ENCODE assay signal across 11 cellular contexts in the genomic region with DNA sequence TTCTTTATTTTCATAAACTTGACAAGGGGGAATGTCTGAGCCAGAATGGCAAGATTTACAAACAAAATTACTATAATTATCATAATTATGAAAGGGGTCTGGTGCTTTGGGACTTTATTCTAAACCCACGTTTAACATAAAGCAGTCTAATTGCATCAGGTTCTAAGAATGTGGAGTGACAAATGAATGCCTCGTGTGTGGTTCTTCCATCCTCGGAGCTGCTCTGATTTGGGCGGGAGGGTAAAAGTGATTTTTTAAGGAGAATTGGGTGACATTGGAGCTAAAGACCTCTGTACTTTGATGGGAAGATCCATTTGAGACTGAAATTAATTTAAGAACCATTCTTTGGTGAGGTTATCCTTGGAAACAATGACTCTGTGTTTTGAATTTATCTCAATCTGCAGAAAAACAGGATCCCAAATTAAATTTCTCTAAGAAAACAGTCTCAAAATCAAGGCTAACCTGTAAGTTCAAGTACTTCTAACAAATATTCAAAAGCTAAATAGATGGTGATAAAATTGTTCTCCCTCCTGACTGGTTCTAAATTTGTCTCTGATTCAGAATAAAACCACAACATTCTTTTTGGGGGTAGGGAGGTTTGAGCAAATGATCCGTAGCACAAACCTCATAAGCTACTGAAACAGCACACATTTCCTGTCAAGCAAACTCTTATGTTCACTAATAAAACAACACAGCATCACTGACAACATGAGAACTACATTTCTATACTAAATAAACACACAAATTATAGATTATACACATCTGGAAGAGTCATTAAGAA.
DNase-seq lines count a peak whose midpoint lies in the region; ATAC-seq lines count a peak whose summit lies in the region.
"Had no signal": no experiment of that assay in that cellular context is flagged by ENCODE, and none has a peak within 500 bp of the region (broad histone marks: within the 10 kb centered on the region; RNA-seq: fewer than 3 reads in every experiment).

No MANE protein-coding gene starts in this region.

- ATAC-seq in naive thymus-derived CD4-positive, alpha-beta T cell, result peak; percentile 37
- no peak for ATAC-seq in GM21526 (IDR thresholded peaks at IDR 0.05; ENCODE audit: low FRiP score, unreplicated experiment)

- peak overlapping the region; percentile 23 for H3K27ac ChIP-seq in naive thymus-derived CD4-positive, alpha-beta T cell (ENCODE audit: low read depth, low read length)
- H3K27ac ChIP-seq: 22Rv1, transverse colon had no signal

- H3K9me3 Mint-ChIP-seq in naive thymus-derived CD4-positive, alpha-beta T cell, result no peaks in the 10 kb centered on the region

- DNase-seq in NCI-H1105 treated with DMSO at 0.1 percent for 48 hours (lab: John Stamatoyannopoulos, UW) (peak; percentile 38), NCI-H1105 (lab: John Stamatoyannopoulos, UW) (no peak), astrocyte of the hippocampus (ENCODE audit: low read depth, low spot score) (peak; percentile 83), RPMI8226 (no peak), NCI-H2107 treated with DMSO at 0.1 percent for 48 hours (lab: John Stamatoyannopoulos, UW; ENCODE audit: unreplicated experiment) (no peak)
- peak; percentile 60 for DNase-seq in Jurkat, Clone E6-1 (ENCODE audit: low read depth, low spot score)
- DNase-seq in naive thymus-derived CD4-positive, alpha-beta T cell, result peak in 3 of 9 donors; percentile 19 to 36 (median 26)
- DNase-seq: stimulated activated CD4-positive, alpha-beta T cell treated with anti-CD3 and anti-CD28 coated beads, Interleukin-2, amount 100 ng/mL, for 48 hours; transverse colon had no signal

- H3K4me1 ChIP-seq in naive thymus-derived CD4-positive, alpha-beta T cell (ENCODE audit: control insufficient read depth in 2 of 2, insufficient read depth in 2 of 2, low read length in 2 of 2), result peaks cover 0 to 4% of the 10 kb centered on the region in 2 donors
- H3K4me1 ChIP-seq: transverse colon had no signal

- intact Hi-C loops in naive thymus-derived CD4-positive, alpha-beta T cell (cut with micrococcal nuclease), result no loop called here

- H3K27me3 Mint-ChIP-seq in naive thymus-derived CD4-positive, alpha-beta T cell, result no peaks in the 10 kb centered on the region

- peaks cover 9 to 87% (median 44%) of the 10 kb centered on the region in 7 donors for H3K4me1 Mint-ChIP-seq in naive thymus-derived CD4-positive, alpha-beta T cell

- peak overlapping the region in 8 of 10 donors; percentile 2 to 62 (median 40) for H3K4me3 Mint-ChIP-seq in naive thymus-derived CD4-positive, alpha-beta T cell

- H3K27me3 ChIP-seq in naive thymus-derived CD4-positive, alpha-beta T cell (ENCODE audit: control insufficient read depth in 2 of 2, insufficient read depth in 2 of 2, low read length in 2 of 2), result no peaks in the 10 kb centered on the region
- H3K27me3 ChIP-seq: transverse colon had no signal

- peak overlapping the region in 8 of 9 donors; percentile 10 to 73 (median 50) for H3K27ac Mint-ChIP-seq in naive thymus-derived CD4-positive, alpha-beta T cell

- H3K4me3 ChIP-seq in Jurkat, Clone E6-1 (ENCODE audit: low read length), result no peak overlapping the region
- no peak overlapping the region for H3K4me3 ChIP-seq in naive thymus-derived CD4-positive, alpha-beta T cell (ENCODE audit: low read length)
- H3K4me3 ChIP-seq: transverse colon had no signal

- H3K36me3 Mint-ChIP-seq in naive thymus-derived CD4-positive, alpha-beta T cell, result peaks cover 0 to 4% (median 0%) of the 10 kb centered on the region in 5 donors

- no peaks in the 10 kb centered on the region for H3K36me3 ChIP-seq in naive thymus-derived CD4-positive, alpha-beta T cell (ENCODE audit: control insufficient read depth in 2 of 3, insufficient read depth in 3 of 3, low read length in 3 of 3)
- H3K36me3 ChIP-seq: transverse colon had no signal

- H3K9me3 ChIP-seq in naive thymus-derived CD4-positive, alpha-beta T cell (ENCODE audit: control insufficient read depth in 2 of 3, low read length in 3 of 3), result no peaks in the 10 kb centered on the region
- H3K9me3 ChIP-seq: transverse colon had no signal

- CTCF ChIA-PET in naive thymus-derived CD4-positive, alpha-beta T cell (lab: Charles Lee), result interaction anchor here (0.6 to 1.3 kb wide), 3 partner anchors 12 to 67 kb away, joined by 3 read pairs; no protein-coding TSS in a partner anchor

- POLR2A ChIA-PET in naive thymus-derived CD4-positive, alpha-beta T cell (lab: Charles Lee), result interaction anchor here (0.7 kb wide), 1 partner anchor 29 kb away, joined by 4 read pairs; no protein-coding TSS in a partner anchor

Comparison
In these comparisons a context has a peak if more than half of its experiments do, and no peak if none do; other contexts are left out.
1. DNase-seq: peak in NCI-H1105 treated with DMSO at 0.1 percent for 48 hours (single experiment), Jurkat, Clone E6-1 (single experiment) and astrocyte of the hippocampus (single experiment); none in NCI-H1105 (single experiment), RPMI8226 (single experiment) and NCI-H2107 treated with DMSO at 0.1 percent for 48 hours (single experiment).